Comparison of ENCODE assay signal across 22 cellular contexts in the genomic region with DNA sequence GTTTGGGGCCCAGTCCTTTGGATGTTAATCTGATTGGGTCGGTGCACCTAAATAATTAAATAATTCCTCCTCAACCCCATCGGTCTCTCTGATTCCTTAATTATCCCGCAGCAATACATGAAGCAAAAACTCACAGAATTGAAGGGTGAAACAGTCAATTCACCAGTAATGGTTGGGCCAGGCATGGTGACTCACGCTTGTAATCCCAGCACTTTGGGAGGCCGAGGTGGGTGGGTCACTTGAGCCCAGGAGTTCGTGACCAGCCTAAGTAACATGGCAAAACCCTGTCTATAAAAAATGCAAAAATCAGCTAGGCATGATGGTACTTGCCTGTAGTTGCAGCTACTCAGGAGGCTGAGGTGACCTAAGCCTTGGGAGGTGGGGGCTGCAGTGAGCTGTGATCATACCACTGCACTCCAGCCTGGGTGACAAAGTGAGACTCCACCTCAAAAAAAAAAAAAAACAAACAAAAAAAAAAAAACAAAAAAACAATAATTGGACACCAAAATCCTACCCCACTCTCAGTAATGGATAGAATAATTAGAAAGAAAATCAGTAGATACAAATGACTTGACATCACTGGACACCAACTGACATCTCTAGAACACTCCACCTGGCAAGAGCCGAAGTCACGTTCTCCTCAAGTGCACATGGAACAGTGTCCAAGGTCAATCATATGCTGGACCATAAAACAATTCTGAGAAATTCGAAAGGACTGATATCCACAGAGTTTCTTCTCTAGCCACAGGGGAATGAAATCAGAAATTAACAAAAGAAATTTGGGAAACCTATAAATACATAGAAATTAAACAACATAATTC. TPM values are rescaled to one million over a fixed set of nuclear protein-coding genes. Genes with fewer than 3 reads are reported as not detected.
DNase-seq lines count a peak whose midpoint lies in the region; ATAC-seq and TF ChIP-seq lines count a peak whose summit lies in the region.
"Had no signal": no experiment of that assay in that cellular context is flagged by ENCODE, and none has a peak within 500 bp of the region (broad histone marks: within the 10 kb centered on the region; RNA-seq: fewer than 3 reads in every experiment).

No MANE protein-coding gene starts in this region.

- no peak overlapping the region for H4K91ac ChIP-seq in mesenchymal stem cell (ENCODE audit: low read length)

- H3K4me1 Mint-ChIP-seq in activated CD8-positive, alpha-beta memory T cell treated with anti-CD3 and anti-CD28 coated beads, Interleukin-2, amount 10 ng/mL, durations not matched to agents 7 days and 5 days = no peaks in the 10 kb centered on the region
- H3K4me1 Mint-ChIP-seq: activated naive CD4-positive, alpha-beta T cell treated with anti-CD3 and anti-CD28 coated beads, Interleukin-2, amount 50 U/mL, for 24 hours; WTC11 had no signal

- H3K36me3 ChIP-seq in hepatocyte (replicated peaks; ENCODE audit: insufficient read depth, low read depth) = no peaks in the 10 kb centered on the region
- no peaks in the 10 kb centered on the region for H3K36me3 ChIP-seq in smooth muscle cell (ENCODE audit: low read depth)
- H3K36me3 ChIP-seq in mesenchymal stem cell (ENCODE audit: control insufficient read depth in 1 of 2, insufficient read depth in 2 of 2, low read depth in 1 of 2, low read length in 2 of 2) = no peaks in the 10 kb centered on the region
- H3K36me3 ChIP-seq: neutrophil, SJSA1 had no signal

- no peak overlapping the region for H3K4ac ChIP-seq in mesenchymal stem cell (ENCODE audit: low read depth in 1 of 2, low read length in 2 of 2)

- H3K9ac ChIP-seq in smooth muscle cell (ENCODE audit: low read depth) (no peak overlapping the region), mesenchymal stem cell (ENCODE audit: low read length) (no peak overlapping the region)

- peaks cover 2% of the 10 kb centered on the region for H3F3A ChIP-seq in smooth muscle cell (ENCODE audit: low read depth)

- H3K79me2 ChIP-seq in hepatocyte (peaks cover 56% of the 10 kb centered on the region), smooth muscle cell (ENCODE audit: low read depth) (peaks cover 10% of the 10 kb centered on the region)

- H3K27me3 ChIP-seq in hepatocyte = no peaks in the 10 kb centered on the region
- H3K27me3 ChIP-seq in smooth muscle cell (ENCODE audit: low read depth) = no peaks in the 10 kb centered on the region
- peaks cover 19 to 56% of the 10 kb centered on the region in 2 experiments for H3K27me3 ChIP-seq in mesenchymal stem cell (ENCODE audit: control insufficient read depth in 1 of 2, insufficient read depth in 1 of 2, low read length in 2 of 2)

- H4K20me1 ChIP-seq in hepatocyte (ENCODE audit: insufficient read depth, poor library complexity, severe bottlenecking) (no peaks in the 10 kb centered on the region), smooth muscle cell (ENCODE audit: low read depth) (no peaks in the 10 kb centered on the region)

- H3K79me1 ChIP-seq in mesenchymal stem cell (replicated peaks; ENCODE audit: low read length, poor library complexity, severe bottlenecking) = no peaks in the 10 kb centered on the region

- H3K4me3 ChIP-seq in hepatocyte = no peak overlapping the region
- H3K4me3 ChIP-seq in smooth muscle cell = no peak overlapping the region
- no peak overlapping the region for H3K4me3 ChIP-seq in mesenchymal stem cell (ENCODE audit: insufficient read depth in 1 of 2, low read depth in 1 of 2, low read length in 2 of 2)
- H3K4me3 ChIP-seq: coronary artery, SJSA1 had no signal

- no peak overlapping the region for H4K8ac ChIP-seq in mesenchymal stem cell (ENCODE audit: low read length)

- no peak overlapping the region for H2BK15ac ChIP-seq in mesenchymal stem cell (ENCODE audit: low read depth, poor library complexity, severe bottlenecking)

- H3K4me3 Mint-ChIP-seq in activated CD8-positive, alpha-beta memory T cell treated with anti-CD3 and anti-CD28 coated beads, Interleukin-2, amount 10 ng/mL, durations not matched to agents 7 days and 5 days = no peak overlapping the region
- H3K4me3 Mint-ChIP-seq: activated CD8-positive, alpha-beta T cell treated with anti-CD3 and anti-CD28 coated beads for 36 hours; activated naive CD4-positive, alpha-beta T cell treated with anti-CD3 and anti-CD28 coated beads, Interleukin-2, amount 50 U/mL, for 24 hours; activated T-cell treated with anti-CD3 and anti-CD28 coated beads, Interleukin-2, amount 50 U/mL, for 72 hours; IgD-negative memory B cell; WTC11 had no signal

- CTCF ChIA-PET in activated CD8-positive, alpha-beta memory T cell treated with anti-CD3 and anti-CD28 coated beads, Interleukin-2, amount 10 ng/mL, durations not matched to agents 7 days and 5 days (lab: Charles Lee) = interaction anchor here (0.8 to 1.1 kb wide), 4 partner anchors 13 to 91 kb away, joined by 3 read pairs; no protein-coding TSS in a partner anchor

- no peak overlapping the region for H3K27ac Mint-ChIP-seq in activated CD8-positive, alpha-beta memory T cell treated with anti-CD3 and anti-CD28 coated beads, Interleukin-2, amount 10 ng/mL, durations not matched to agents 7 days and 5 days
- H3K27ac Mint-ChIP-seq: activated CD8-positive, alpha-beta T cell treated with anti-CD3 and anti-CD28 coated beads for 36 hours; activated naive CD4-positive, alpha-beta T cell treated with anti-CD3 and anti-CD28 coated beads, Interleukin-2, amount 50 U/mL, for 24 hours; activated T-cell treated with anti-CD3 and anti-CD28 coated beads, Interleukin-2, amount 50 U/mL, for 72 hours; IgD-negative memory B cell; WTC11 had no signal

- H2AK5ac ChIP-seq in mesenchymal stem cell (ENCODE audit: low read length, severe bottlenecking) = no peak overlapping the region

- H3K23ac ChIP-seq in mesenchymal stem cell (ENCODE audit: low read length in 2 of 2) = no peak overlapping the region

- WGBS in hepatocyte (ENCODE audit: low lambda C conversion rate, missing lambda C conversion rate) = 51% methylated on average over 9 of the region's 9 CpGs
- WGBS in smooth muscle cell (ENCODE audit: low lambda C conversion rate) = 41% methylated on average over 9 of the region's 9 CpGs
- 85% methylated on average over 8 of the region's 9 CpGs for WGBS in mesenchymal stem cell

- H2BK12ac ChIP-seq in mesenchymal stem cell (ENCODE audit: low read length in 2 of 2) = no peak overlapping the region

- H3K14ac ChIP-seq in mesenchymal stem cell (ENCODE audit: low read length in 2 of 2) = no peak overlapping the region

- peaks cover 65% of the 10 kb centered on the region for H3K27me3 Mint-ChIP-seq in activated CD8-positive, alpha-beta memory T cell treated with anti-CD3 and anti-CD28 coated beads, Interleukin-2, amount 10 ng/mL, durations not matched to agents 7 days and 5 days

- H3K27ac ChIP-seq in hepatocyte = peak overlapping the region; percentile 39
- H3K27ac ChIP-seq in smooth muscle cell (ENCODE audit: low read depth) = peak overlapping the region; percentile 72
- no peak overlapping the region for H3K27ac ChIP-seq in mesenchymal stem cell (ENCODE audit: low read length, poor library complexity, severe bottlenecking)
- H3K27ac ChIP-seq: coronary artery, neutrophil, SJSA1 had no signal

- H3K9me3 Mint-ChIP-seq in activated CD8-positive, alpha-beta memory T cell treated with anti-CD3 and anti-CD28 coated beads, Interleukin-2, amount 10 ng/mL, durations not matched to agents 7 days and 5 days (ENCODE audit: low read depth) = no peaks in the 10 kb centered on the region
- H3K9me3 Mint-ChIP-seq: activated CD8-positive, alpha-beta T cell treated with anti-CD3 and anti-CD28 coated beads for 36 hours; activated naive CD4-positive, alpha-beta T cell treated with anti-CD3 and anti-CD28 coated beads, Interleukin-2, amount 50 U/mL, for 24 hours; activated T-cell treated with anti-CD3 and anti-CD28 coated beads, Interleukin-2, amount 50 U/mL, for 72 hours; IgD-negative memory B cell had no signal

- H2BK120ac ChIP-seq in mesenchymal stem cell (ENCODE audit: low read depth, low read length) = no peak overlapping the region

- no peak overlapping the region for H2BK5ac ChIP-seq in mesenchymal stem cell (ENCODE audit: low read depth, low read length, poor library complexity, severe bottlenecking)

- TF ChIP-seq CTCF in hepatocyte (IDR thresholded peaks at IDR 0.05; ENCODE audit: poor library complexity) = no peak
- TF ChIP-seq CTCF in smooth muscle cell (IDR thresholded peaks at IDR 0.05; ENCODE audit: borderline replicate concordance, insufficient read depth, poor library complexity, severe bottlenecking) = no peak
- TF ChIP-seq CTCF in GM13977 (IDR thresholded peaks at IDR 0.05; ENCODE audit: extremely low read depth, insufficient read depth, missing control alignments) = no peak

- in situ Hi-C loops in GM13977 (cut with MboI; ENCODE audit: low pct_unique_long_range_greater_than_20kb, low sequenced_read_pairs, unreplicated experiment) = no loop called here

- H3K4me1 ChIP-seq in hepatocyte (ENCODE audit: insufficient read depth) (peaks cover 26% of the 10 kb centered on the region), smooth muscle cell (ENCODE audit: low read depth) (peaks cover 5% of the 10 kb centered on the region), mesenchymal stem cell (ENCODE audit: control insufficient read depth, insufficient read depth, low read depth, low read length) (peaks cover under 1% of the 10 kb centered on the region)
- H3K4me1 ChIP-seq: SJSA1 had no signal

- H3K18ac ChIP-seq in mesenchymal stem cell (ENCODE audit: low read depth in 1 of 2, low read length in 2 of 2) = no peak overlapping the region

- peak overlapping the region; percentile 47 for H3K4me2 ChIP-seq in hepatocyte
- peak overlapping the region; percentile 24 for H3K4me2 ChIP-seq in smooth muscle cell
- H3K4me2 ChIP-seq in mesenchymal stem cell (ENCODE audit: low read length, poor library complexity, severe bottlenecking) = no peak overlapping the region

- H3K9me2 ChIP-seq in hepatocyte (replicated peaks; ENCODE audit: insufficient read depth) = no peaks in the 10 kb centered on the region

- no peak overlapping the region for H2AFZ ChIP-seq in hepatocyte
- no peak overlapping the region for H2AFZ ChIP-seq in smooth muscle cell (ENCODE audit: low read depth)
- H2AFZ ChIP-seq in mesenchymal stem cell (ENCODE audit: low read depth, low read length) = no peak overlapping the region

- DNase-seq in HT1080 (ENCODE audit: low read depth) = peak; percentile 17
- peak; percentile 18 for DNase-seq in activated CD8-positive, alpha-beta memory T cell treated with anti-CD3 and anti-CD28 coated beads, Interleukin-2, amount 10 ng/mL, durations not matched to agents 7 days and 5 days
- no peak for DNase-seq in hepatocyte (ENCODE audit: low spot score)
- no peak for DNase-seq in smooth muscle cell (lab: John Stamatoyannopoulos, UW; ENCODE audit: unreplicated experiment)
- no peak for DNase-seq in mesenchymal stem cell
- DNase-seq in GM13977 (ENCODE audit: low spot score) = no peak
- no peak for DNase-seq in stimulated activated CD4-positive, alpha-beta T cell treated with anti-CD3 and anti-CD28 coated beads, Interleukin-2, amount 100 ng/mL, for 24 hours
- DNase-seq: activated CD8-positive, alpha-beta T cell treated with anti-CD3 and anti-CD28 coated beads for 36 hours; activated T-cell treated with anti-CD3 and anti-CD28 coated beads, Interleukin-2, amount 50 U/mL, for 72 hours; NCI-H2029 treated with DMSO at 0.1 percent for 48 hours; retina; stimulated activated CD4-positive, alpha-beta T cell treated with anti-CD3 and anti-CD28 coated beads, Interleukin-12 subunit alpha, Interleukin-12 subunit beta, amount 100 ng/mL, for 4 hours; T-helper 2 cell had no signal

- no peaks in the 10 kb centered on the region for H3K36me3 Mint-ChIP-seq in activated CD8-positive, alpha-beta memory T cell treated with anti-CD3 and anti-CD28 coated beads, Interleukin-2, amount 10 ng/mL, durations not matched to agents 7 days and 5 days
- H3K36me3 Mint-ChIP-seq: activated naive CD4-positive, alpha-beta T cell treated with anti-CD3 and anti-CD28 coated beads, Interleukin-2, amount 50 U/mL, for 24 hours; IgD-negative memory B cell; WTC11 had no signal

- no peaks in the 10 kb centered on the region for H3K9me3 ChIP-seq in hepatocyte (ENCODE audit: low read depth)
- no peaks in the 10 kb centered on the region for H3K9me3 ChIP-seq in smooth muscle cell (replicated peaks; ENCODE audit: low read depth)
- no peaks in the 10 kb centered on the region for H3K9me3 ChIP-seq in mesenchymal stem cell (ENCODE audit: control insufficient read depth, low read length)
- H3K9me3 ChIP-seq: neutrophil, SJSA1 had no signal

- ATAC-seq in activated CD8-positive, alpha-beta memory T cell treated with anti-CD3 and anti-CD28 coated beads, Interleukin-2, amount 10 ng/mL, durations not matched to agents 7 days and 5 days = no peak
- ATAC-seq: activated CD8-positive, alpha-beta T cell treated with anti-CD3 and anti-CD28 coated beads for 36 hours; activated T-cell treated with anti-CD3 and anti-CD28 coated beads, Interleukin-2, amount 50 U/mL, for 72 hours; WTC11 had no signal

RNA-seq across cellular contexts. Expression of a gene that starts 5.3 kb away (rescaled TPM):
- total RNA-seq in HT1080 (2014; rRNA removed; shearing (Covaris generic)) = not detected in 2 replicates
- polyA plus RNA-seq in HT1080 (2015; cell fraction: cytosol; rRNA removed) = not detected in 2 replicates
- not detected in 2 replicates for polyA plus RNA-seq in HT1080 (2015; cell fraction: nucleus; rRNA removed)
- total RNA-seq in activated CD8-positive, alpha-beta memory T cell treated with anti-CD3 and anti-CD28 coated beads, Interleukin-2, amount 10 ng/mL, durations not matched to agents 7 days and 5 days = not detected
- 3.4 and 4.8 TPM in 2 replicates for total RNA-seq in hepatocyte
- 9.5 and 15.7 TPM in 2 replicates for polyA plus RNA-seq in hepatocyte
- total RNA-seq in smooth muscle cell = 0.67 and 1.0 TPM in 2 replicates
- polyA plus RNA-seq in smooth muscle cell = 0.37 and 2.1 TPM in 2 replicates
- not detected for polyA plus RNA-seq in mesenchymal stem cell (2013, experiment 1 of 2)
- polyA plus RNA-seq in mesenchymal stem cell (2013, experiment 2 of 2) = not detected
- total RNA-seq: activated CD8-positive, alpha-beta T cell treated with anti-CD3 and anti-CD28 coated beads for 36 hours; activated T-cell treated with anti-CD3 and anti-CD28 coated beads, Interleukin-2, amount 50 U/mL, for 72 hours; frontal cortex; NCI-H460; SJSA1; temporal lobe had no signal
- polyA plus RNA-seq: IgD-negative memory B cell had no signal

Comparison
In these comparisons a context has a peak if more than half of its experiments do, and no peak if none do; other contexts are left out.
1. DNase-seq: peak in HT1080 (single experiment) and activated CD8-positive, alpha-beta memory T cell treated with anti-CD3 and anti-CD28 coated beads, Interleukin-2, amount 10 ng/mL, durations not matched to agents 7 days and 5 days (single experiment); none in hepatocyte (single experiment), smooth muscle cell (single experiment), mesenchymal stem cell (single experiment), GM13977 (single experiment) and stimulated activated CD4-positive, alpha-beta T cell treated with anti-CD3 and anti-CD28 coated beads, Interleukin-2, amount 100 ng/mL, for 24 hours (0 of 2).